ENCODE assay signal across 8 cellular contexts in genomic region chr22:27919943-27920755, GRCh38. TPM values are rescaled to one million over a fixed set of nuclear protein-coding genes. Genes with fewer than 3 reads are reported as not detected.
DNase-seq lines count a peak whose midpoint lies in the region; ATAC-seq and TF ChIP-seq lines count a peak whose summit lies in the region.

No MANE protein-coding gene starts in this region.

- DNase-seq in A172 (ENCODE audit: low spot score) (peak; percentile 11), GM10266 (ENCODE audit: extremely low spot score) (peak; percentile 34), NCI-H748 (lab: John Stamatoyannopoulos, UW; ENCODE audit: unreplicated experiment) (peak; percentile 44), cardiac fibroblast (ENCODE audit: low read depth in 2 of 2) (peak; percentile 66 to 81), kidney glomerular epithelial cell (lab: John Stamatoyannopoulos, UW) (peak; percentile 30)
- DNase-seq in stimulated activated naive CD4-positive, alpha-beta T cell treated with Interleukin-2 at 50 U/mL for 16 hours (lab: John Stamatoyannopoulos, UW): no peak

- peaks cover 51% of the 10 kb centered on the region for H3K4me1 Mint-ChIP-seq in stimulated activated naive CD8-positive, alpha-beta T cell treated with anti-CD3 and anti-CD28 coated beads, Interleukin-15, Interleukin-2, amounts not matched to agents 100 ng/mL and 50 ng/mL, for 24 hours (ENCODE audit: low read depth)

- ATAC-seq in HG02885 (IDR thresholded peaks at IDR 0.05; ENCODE audit: poor library complexity, unreplicated experiment): peak; percentile 30

- H3K36me3 Mint-ChIP-seq in stimulated activated naive CD8-positive, alpha-beta T cell treated with anti-CD3 and anti-CD28 coated beads, Interleukin-15, Interleukin-2, amounts not matched to agents 100 ng/mL and 50 ng/mL, for 24 hours (ENCODE audit: low read depth): peaks cover 49% of the 10 kb centered on the region

- no peak for TF ChIP-seq CTCF in GM10266 (IDR thresholded peaks at IDR 0.05; ENCODE audit: control insufficient read depth, insufficient read depth, low read depth, missing control alignments)
- TF ChIP-seq CTCF in cardiac fibroblast (IDR thresholded peaks at IDR 0.05; ENCODE audit: low read depth, low read length): peak; percentile 4

- H3K27me3 Mint-ChIP-seq in stimulated activated naive CD8-positive, alpha-beta T cell treated with anti-CD3 and anti-CD28 coated beads, Interleukin-15, Interleukin-2, amounts not matched to agents 100 ng/mL and 50 ng/mL, for 24 hours: no peaks in the 10 kb centered on the region

- no peaks in the 10 kb centered on the region for H3K9me3 Mint-ChIP-seq in stimulated activated naive CD8-positive, alpha-beta T cell treated with anti-CD3 and anti-CD28 coated beads, Interleukin-15, Interleukin-2, amounts not matched to agents 100 ng/mL and 50 ng/mL, for 24 hours

- peak overlapping the region; percentile 64 to 66 for H3K4me3 ChIP-seq in cardiac fibroblast (replicated peaks in 1 of 2; ENCODE audit: low read depth in 2 of 2, low read length in 2 of 2)

- peak overlapping the region; percentile 98 for H3K27ac Mint-ChIP-seq in stimulated activated naive CD8-positive, alpha-beta T cell treated with anti-CD3 and anti-CD28 coated beads, Interleukin-15, Interleukin-2, amounts not matched to agents 100 ng/mL and 50 ng/mL, for 24 hours

- peak overlapping the region; percentile 90 for H3K4me3 Mint-ChIP-seq in stimulated activated naive CD8-positive, alpha-beta T cell treated with anti-CD3 and anti-CD28 coated beads, Interleukin-15, Interleukin-2, amounts not matched to agents 100 ng/mL and 50 ng/mL, for 24 hours

RNA-seq across cellular contexts. Expression of gene PITPNB, which starts 1.1 kb away (rescaled TPM):
- total RNA-seq in A172 (2014; rRNA removed; shearing (Covaris generic)): 10.0 and 13.4 TPM in 2 replicates
